2 cellular contexts compared by ENCODE assay signal in the genomic region with DNA sequence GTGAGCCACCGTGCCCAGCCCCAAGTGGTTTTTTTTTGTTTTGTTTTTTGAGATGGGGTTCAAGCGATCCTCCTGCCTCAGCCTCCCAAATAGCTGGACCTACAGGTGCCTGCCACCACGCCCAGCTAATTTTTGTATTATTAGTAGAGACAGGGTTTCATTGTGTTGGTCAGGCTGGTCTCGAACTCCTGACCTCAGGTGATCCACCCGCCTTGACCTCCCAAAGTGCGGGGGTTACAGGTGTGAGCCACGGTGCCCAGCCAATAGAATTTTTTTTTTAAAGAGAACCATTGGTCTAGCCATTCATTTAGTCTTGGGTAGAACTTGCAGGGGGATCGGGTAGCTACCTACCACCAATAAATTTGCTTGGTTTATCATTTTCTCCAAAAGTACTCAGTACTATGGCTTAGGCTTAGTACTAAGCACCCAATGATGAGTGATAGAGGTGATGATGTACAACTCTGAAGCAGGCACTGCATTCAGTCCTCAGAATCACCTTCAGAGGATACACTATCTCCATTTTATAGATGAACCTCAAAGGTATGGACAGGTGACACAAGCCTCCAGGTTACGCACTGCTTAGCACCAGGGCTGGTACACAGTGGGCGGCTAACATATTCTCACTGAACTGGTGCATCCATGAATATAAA.
TF ChIP-seq lines count a peak whose summit lies in the region.

No MANE protein-coding gene starts in this region.

TF ChIP-seq in H1, 55 proteins besides CTCF, POLR2A, EP300 and RAD21:
- TF ChIP-seq GTF2F1 (IDR thresholded peaks at IDR 0.05; ENCODE audit: borderline replicate concordance, low read depth, low read length) = no peak
- TF ChIP-seq JUND (IDR thresholded peaks at IDR 0.05; ENCODE audit: low read length) = no peak
- TF ChIP-seq, protein P1, sequence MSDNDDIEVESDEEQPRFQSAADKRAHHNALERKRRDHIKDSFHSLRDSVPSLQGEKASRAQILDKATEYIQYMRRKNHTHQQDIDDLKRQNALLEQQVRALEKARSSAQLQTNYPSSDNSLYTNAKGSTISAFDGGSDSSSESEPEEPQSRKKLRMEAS (IDR thresholded peaks at IDR 0.05) = no peak
- TF ChIP-seq POU5F1 (IDR thresholded peaks at IDR 0.05; ENCODE audit: low read depth, low read length) = no peak
- no peak for TF ChIP-seq SIRT6 (IDR thresholded peaks at IDR 0.05; ENCODE audit: low read length)
- no peak for TF ChIP-seq SIX5 (IDR thresholded peaks at IDR 0.05; ENCODE audit: low read depth, low read length)
- no peak for TF ChIP-seq HDAC6 (IDR thresholded peaks at IDR 0.05; ENCODE audit: low read depth, low read length)
- TF ChIP-seq BACH1 (IDR thresholded peaks at IDR 0.05; ENCODE audit: low read length) = no peak
- TF ChIP-seq GABPA (IDR thresholded peaks at IDR 0.05; ENCODE audit: borderline replicate concordance, insufficient read depth, low read length) = no peak
- no peak for TF ChIP-seq MAFK (IDR thresholded peaks at IDR 0.05; ENCODE audit: low read depth, low read length)
- TF ChIP-seq TAF7 (optimal IDR thresholded peaks at IDR 0.05; ENCODE audit: borderline replicate concordance, low read depth, low read length) = no peak
- TF ChIP-seq RXRA (IDR thresholded peaks at IDR 0.05; ENCODE audit: insufficient read depth, low read depth, low read length) = no peak
- TF ChIP-seq ASH2L (IDR thresholded peaks at IDR 0.05; ENCODE audit: low read length) = no peak
- TF ChIP-seq FOSL1 (IDR thresholded peaks at IDR 0.05; ENCODE audit: insufficient read depth, low read depth, low read length) = no peak
- TF ChIP-seq SP1 (IDR thresholded peaks at IDR 0.05; ENCODE audit: low read depth, low read length) = no peak

TF ChIP-seq in HEK293T, 16 proteins besides CTCF, POLR2A, EP300 and RAD21:
- no peak for TF ChIP-seq ZNF384 (IDR thresholded peaks at IDR 0.05)
- TF ChIP-seq NFRKB (IDR thresholded peaks at IDR 0.05) = no peak
- TF ChIP-seq FOXM1 (IDR thresholded peaks at IDR 0.05; ENCODE audit: borderline replicate concordance) = no peak
- TF ChIP-seq, protein P2, sequence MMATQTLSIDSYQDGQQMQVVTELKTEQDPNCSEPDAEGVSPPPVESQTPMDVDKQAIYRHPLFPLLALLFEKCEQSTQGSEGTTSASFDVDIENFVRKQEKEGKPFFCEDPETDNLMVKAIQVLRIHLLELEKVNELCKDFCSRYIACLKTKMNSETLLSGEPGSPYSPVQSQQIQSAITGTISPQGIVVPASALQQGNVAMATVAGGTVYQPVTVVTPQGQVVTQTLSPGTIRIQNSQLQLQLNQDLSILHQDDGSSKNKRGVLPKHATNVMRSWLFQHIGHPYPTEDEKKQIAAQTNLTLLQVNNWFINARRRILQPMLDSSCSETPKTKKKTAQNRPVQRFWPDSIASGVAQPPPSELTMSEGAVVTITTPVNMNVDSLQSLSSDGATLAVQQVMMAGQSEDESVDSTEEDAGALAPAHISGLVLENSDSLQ (IDR thresholded peaks at IDR 0.05) = no peak
- TF ChIP-seq SUZ12 (IDR thresholded peaks at IDR 0.05) = no peak
- TF ChIP-seq ELF4 (IDR thresholded peaks at IDR 0.05) = no peak
- no peak for TF ChIP-seq CTBP1 (IDR thresholded peaks at IDR 0.05; ENCODE audit: borderline replicate concordance)
- no peak for TF ChIP-seq TARDBP (IDR thresholded peaks at IDR 0.05)
- TF ChIP-seq L3MBTL2 (conservative IDR thresholded peaks at IDR 0.05) = no peak
- no peak for TF ChIP-seq SP1 (IDR thresholded peaks at IDR 0.05)
- TF ChIP-seq FOXA1 (IDR thresholded peaks at IDR 0.05) = no peak
- TF ChIP-seq HDGF (IDR thresholded peaks at IDR 0.05; ENCODE audit: borderline replicate concordance) = no peak
